18 cellular contexts compared by ENCODE assay signal in the genomic region with DNA sequence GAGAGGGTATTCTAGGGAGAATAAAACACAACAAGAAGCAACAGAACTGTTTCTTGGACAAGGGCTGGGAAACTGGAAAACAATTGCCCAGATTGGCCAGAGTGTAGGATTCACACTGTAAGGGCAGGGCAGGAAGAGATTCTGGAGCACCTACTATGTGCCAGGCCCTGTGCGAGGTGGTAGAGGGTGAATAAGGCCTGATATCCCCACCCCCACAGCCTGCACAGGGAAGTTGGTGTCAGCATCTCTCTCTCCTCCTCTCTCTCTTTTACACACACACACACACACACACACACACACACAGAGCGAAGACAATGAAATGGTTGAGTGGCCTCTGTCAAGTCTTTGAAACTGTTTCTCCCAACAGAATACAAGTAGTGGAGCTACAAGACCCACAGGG. TPM values are rescaled to one million over a fixed set of nuclear protein-coding genes. Genes with fewer than 3 reads are reported as not detected.
A peak's percentile ranks its signal among the peaks of the same experiment; 100 is the strongest.
DNase-seq lines count a peak whose midpoint lies in the region; ATAC-seq, FAIRE-seq and TF ChIP-seq lines count a peak whose summit lies in the region.
"Had no signal": no experiment of that assay in that cellular context is flagged by ENCODE, and none has a peak within 500 bp of the region (broad histone marks: within the 10 kb centered on the region; RNA-seq: fewer than 3 reads in every experiment).

No MANE protein-coding gene starts in this region.

- DNase-seq in activated CD4-positive, alpha-beta memory T cell treated with anti-CD3 and anti-CD28 coated beads for 36 hours = peak; percentile 2
- DNase-seq in activated CD4-positive, alpha-beta memory T cell treated with anti-CD3 and anti-CD28 coated beads, Interleukin-2, amount 10 ng/mL, durations not matched to agents 7 days and 5 days = no peak
- DNase-seq in islet precursor cell = peak; percentile 25
- peak; percentile 70 for DNase-seq in osteocyte (ENCODE audit: extremely low spot score, unreplicated experiment)
- peak; percentile 64 to 77 for DNase-seq in vagina (ENCODE audit: extremely low spot score in 2 of 2)
- no peak for DNase-seq in GM19239 (ENCODE audit: insufficient read length, low spot score)
- DNase-seq in HAP-1 (ENCODE audit: low spot score in 2 of 2) = no peak
- DNase-seq: Caco-2; CD8-positive, alpha-beta memory T cell; DND-41; GDM1 had no signal

- in situ Hi-C loops in HAP-1 (cut with MboI; ENCODE audit: low sequenced_read_pairs) = no loop called here

- TF ChIP-seq POLR2A in vagina (IDR thresholded peaks at IDR 0.05) = no peak

- TF ChIP-seq CTCF in osteocyte (IDR thresholded peaks at IDR 0.05) = no peak
- no peak for TF ChIP-seq CTCF in vagina (IDR thresholded peaks at IDR 0.05)

- no peak overlapping the region for H3K27ac ChIP-seq in vagina
- H3K27ac ChIP-seq: 22Rv1, BLaER1, HL-60 had no signal

- no peaks in the 10 kb centered on the region for H3K9me3 Mint-ChIP-seq in activated CD4-positive, alpha-beta memory T cell treated with anti-CD3 and anti-CD28 coated beads for 36 hours
- H3K9me3 Mint-ChIP-seq in activated CD4-positive, alpha-beta memory T cell treated with anti-CD3 and anti-CD28 coated beads, Interleukin-2, amount 10 ng/mL, durations not matched to agents 7 days and 5 days = no peaks in the 10 kb centered on the region
- H3K9me3 Mint-ChIP-seq in osteocyte (ENCODE audit: unreplicated experiment) = peaks cover 8% of the 10 kb centered on the region

- H3K4me1 Mint-ChIP-seq in activated CD4-positive, alpha-beta memory T cell treated with anti-CD3 and anti-CD28 coated beads for 36 hours (ENCODE audit: low read depth) = no peaks in the 10 kb centered on the region
- H3K4me1 Mint-ChIP-seq in activated CD4-positive, alpha-beta memory T cell treated with anti-CD3 and anti-CD28 coated beads, Interleukin-2, amount 10 ng/mL, durations not matched to agents 7 days and 5 days = no peaks in the 10 kb centered on the region
- H3K4me1 Mint-ChIP-seq in osteocyte (ENCODE audit: unreplicated experiment) = no peaks in the 10 kb centered on the region
- H3K4me1 Mint-ChIP-seq: CD8-positive, alpha-beta memory T cell had no signal

- H3K27ac Mint-ChIP-seq in activated CD4-positive, alpha-beta memory T cell treated with anti-CD3 and anti-CD28 coated beads for 36 hours = no peak overlapping the region
- no peak overlapping the region for H3K27ac Mint-ChIP-seq in activated CD4-positive, alpha-beta memory T cell treated with anti-CD3 and anti-CD28 coated beads, Interleukin-2, amount 10 ng/mL, durations not matched to agents 7 days and 5 days
- H3K27ac Mint-ChIP-seq in osteocyte (ENCODE audit: unreplicated experiment) = no peak overlapping the region
- H3K27ac Mint-ChIP-seq: CD8-positive, alpha-beta memory T cell had no signal

- H3K4me3 ChIP-seq in vagina = no peak overlapping the region
- H3K4me3 ChIP-seq in HAP-1 = no peak overlapping the region
- H3K4me3 ChIP-seq: BLaER1 had no signal

- POLR2A ChIA-PET in activated CD4-positive, alpha-beta memory T cell treated with anti-CD3 and anti-CD28 coated beads for 36 hours (lab: Charles Lee) = no interaction called here
- POLR2A ChIA-PET in activated CD4-positive, alpha-beta memory T cell treated with anti-CD3 and anti-CD28 coated beads, Interleukin-2, amount 10 ng/mL, durations not matched to agents 7 days and 5 days (lab: Charles Lee) = no interaction called here

- H3K4me3 Mint-ChIP-seq in activated CD4-positive, alpha-beta memory T cell treated with anti-CD3 and anti-CD28 coated beads for 36 hours = no peak overlapping the region
- no peak overlapping the region for H3K4me3 Mint-ChIP-seq in activated CD4-positive, alpha-beta memory T cell treated with anti-CD3 and anti-CD28 coated beads, Interleukin-2, amount 10 ng/mL, durations not matched to agents 7 days and 5 days
- no peak overlapping the region for H3K4me3 Mint-ChIP-seq in osteocyte (ENCODE audit: unreplicated experiment)
- H3K4me3 Mint-ChIP-seq: CD8-positive, alpha-beta memory T cell had no signal

- no peaks in the 10 kb centered on the region for H3K36me3 ChIP-seq in vagina
- no peaks in the 10 kb centered on the region for H3K36me3 ChIP-seq in HAP-1 (replicated peaks)
- H3K36me3 ChIP-seq: BLaER1 had no signal

- H3K9me3 ChIP-seq in vagina (no peaks in the 10 kb centered on the region), HAP-1 (no peaks in the 10 kb centered on the region)

- no peak for FAIRE-seq in GM19239 (lab: Jason Lieb, UNC)
- FAIRE-seq: GM12892 had no signal

- no peak for ATAC-seq in GM21381 (IDR thresholded peaks at IDR 0.05; ENCODE audit: unreplicated experiment)
- ATAC-seq: HCT116 had no signal

- H3K4me1 ChIP-seq in vagina = no peaks in the 10 kb centered on the region
- H3K4me1 ChIP-seq in HAP-1 = no peaks in the 10 kb centered on the region
- H3K4me1 ChIP-seq: BLaER1, Caco-2 had no signal

- no peaks in the 10 kb centered on the region for H3K36me3 Mint-ChIP-seq in activated CD4-positive, alpha-beta memory T cell treated with anti-CD3 and anti-CD28 coated beads for 36 hours
- no peaks in the 10 kb centered on the region for H3K36me3 Mint-ChIP-seq in activated CD4-positive, alpha-beta memory T cell treated with anti-CD3 and anti-CD28 coated beads, Interleukin-2, amount 10 ng/mL, durations not matched to agents 7 days and 5 days (ENCODE audit: low read depth)
- H3K36me3 Mint-ChIP-seq in osteocyte (ENCODE audit: unreplicated experiment) = peaks cover 5% of the 10 kb centered on the region
- H3K36me3 Mint-ChIP-seq: CD8-positive, alpha-beta memory T cell had no signal

- H3K27me3 Mint-ChIP-seq in activated CD4-positive, alpha-beta memory T cell treated with anti-CD3 and anti-CD28 coated beads for 36 hours = no peaks in the 10 kb centered on the region
- peaks cover 4% of the 10 kb centered on the region for H3K27me3 Mint-ChIP-seq in activated CD4-positive, alpha-beta memory T cell treated with anti-CD3 and anti-CD28 coated beads, Interleukin-2, amount 10 ng/mL, durations not matched to agents 7 days and 5 days
- H3K27me3 Mint-ChIP-seq in osteocyte (ENCODE audit: unreplicated experiment) = no peaks in the 10 kb centered on the region

- H3K27me3 ChIP-seq in vagina = no peaks in the 10 kb centered on the region
- H3K27me3 ChIP-seq in HAP-1 (ENCODE audit: low read depth) = no peaks in the 10 kb centered on the region
- H3K27me3 ChIP-seq: BLaER1 had no signal

- CTCF ChIA-PET in activated CD4-positive, alpha-beta memory T cell treated with anti-CD3 and anti-CD28 coated beads for 36 hours (lab: Charles Lee) = no interaction called here
- CTCF ChIA-PET in activated CD4-positive, alpha-beta memory T cell treated with anti-CD3 and anti-CD28 coated beads, Interleukin-2, amount 10 ng/mL, durations not matched to agents 7 days and 5 days (lab: Charles Lee) = no interaction called here

- intact Hi-C loops in activated CD4-positive, alpha-beta memory T cell treated with anti-CD3 and anti-CD28 coated beads for 36 hours (cut with micrococcal nuclease) = no loop called here
- intact Hi-C loops in vagina (cut with DNase I) = no loop called here

RNA-seq across cellular contexts. Expression of gene SLCO2A1, which starts 47.1 kb away (rescaled TPM):
- not detected for total RNA-seq in activated CD4-positive, alpha-beta memory T cell treated with anti-CD3 and anti-CD28 coated beads for 36 hours
- total RNA-seq in activated CD4-positive, alpha-beta memory T cell treated with anti-CD3 and anti-CD28 coated beads, Interleukin-2, amount 10 ng/mL, durations not matched to agents 7 days and 5 days = not detected
- total RNA-seq in osteocyte (9.8 and 10.7 TPM in 2 replicates), vagina (40.3 TPM)
- total RNA-seq: A673; CD8-positive, alpha-beta memory T cell had no signal

Comparison
In these comparisons a context has a peak if more than half of its experiments do, and no peak if none do; other contexts are left out.
1. DNase-seq: peak in activated CD4-positive, alpha-beta memory T cell treated with anti-CD3 and anti-CD28 coated beads for 36 hours (single experiment), islet precursor cell (single experiment), osteocyte (single experiment) and vagina (2 of 2); none in activated CD4-positive, alpha-beta memory T cell treated with anti-CD3 and anti-CD28 coated beads, Interleukin-2, amount 10 ng/mL, durations not matched to agents 7 days and 5 days (single experiment), GM19239 (single experiment) and HAP-1 (0 of 2).
2. RNA of gene SLCO2A1, which starts 47.1 kb away (total RNA-seq): 40.3 TPM in vagina (single experiment) and 9.8 to 10.7 TPM in osteocyte; not detected in activated CD4-positive, alpha-beta memory T cell treated with anti-CD3 and anti-CD28 coated beads for 36 hours and not detected in activated CD4-positive, alpha-beta memory T cell treated with anti-CD3 and anti-CD28 coated beads, Interleukin-2, amount 10 ng/mL, durations not matched to agents 7 days and 5 days; every median in the first group is over 10 times any median in the second.